ENCODE assay signal across 14 cellular contexts in the genomic region with DNA sequence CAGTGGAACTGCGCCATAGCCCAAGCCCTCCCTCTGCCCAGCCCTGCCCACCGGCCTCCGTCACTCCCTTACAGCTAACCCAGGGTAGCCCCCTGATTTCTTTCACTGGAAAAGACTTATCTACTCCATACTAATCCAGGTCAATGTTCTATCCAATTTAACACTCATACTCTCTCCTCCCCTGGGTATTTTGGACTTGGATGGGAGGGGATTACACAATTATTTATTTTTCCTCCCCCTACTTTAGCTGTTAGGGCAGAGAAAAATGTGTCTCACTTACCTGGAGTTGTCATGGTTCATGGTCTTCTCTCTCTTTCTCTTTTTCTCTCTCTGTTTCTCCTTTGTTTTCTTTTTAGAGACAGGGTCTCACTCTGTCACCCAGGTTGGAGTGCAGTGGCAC.
A peak's percentile ranks its signal among the peaks of the same experiment; 100 is the strongest.
DNase-seq lines count a peak whose midpoint lies in the region; ATAC-seq and TF ChIP-seq lines count a peak whose summit lies in the region.
"Had no signal": no experiment of that assay in that cellular context is flagged by ENCODE, and none has a peak within 500 bp of the region (broad histone marks: within the 10 kb centered on the region; RNA-seq: fewer than 3 reads in every experiment).

No MANE protein-coding gene starts in this region.

- H3K27me3 Mint-ChIP-seq in nephron progenitor cell (ENCODE audit: low read depth, poor library complexity): peaks cover 12% of the 10 kb centered on the region
- no peaks in the 10 kb centered on the region for H3K27me3 Mint-ChIP-seq in activated CD8-positive, alpha-beta T cell treated with anti-CD3 and anti-CD28 coated beads for 36 hours
- H3K27me3 Mint-ChIP-seq: CD4-positive, alpha-beta T cell had no signal

- no peak for TF ChIP-seq CTCF in nephron progenitor cell (IDR thresholded peaks at IDR 0.05)
- no peak for TF ChIP-seq CTCF in activated CD8-positive, alpha-beta T cell treated with anti-CD3 and anti-CD28 coated beads for 36 hours (IDR thresholded peaks at IDR 0.05)

- peak; percentile 77 for ATAC-seq in left lobe of liver
- ATAC-seq in activated CD8-positive, alpha-beta T cell treated with anti-CD3 and anti-CD28 coated beads for 36 hours: no peak
- ATAC-seq: A549; CD8-positive, alpha-beta T cell had no signal

- no peaks in the 10 kb centered on the region for H3K36me3 Mint-ChIP-seq in nephron progenitor cell (ENCODE audit: low read depth)
- H3K36me3 Mint-ChIP-seq in activated CD8-positive, alpha-beta T cell treated with anti-CD3 and anti-CD28 coated beads for 36 hours (ENCODE audit: low read depth): no peaks in the 10 kb centered on the region
- H3K36me3 Mint-ChIP-seq: CD8-positive, alpha-beta T cell had no signal

- H3K4me3 Mint-ChIP-seq in nephron progenitor cell: peak overlapping the region; percentile 55
- H3K4me3 Mint-ChIP-seq in activated CD8-positive, alpha-beta T cell treated with anti-CD3 and anti-CD28 coated beads for 36 hours: no peak overlapping the region
- H3K4me3 Mint-ChIP-seq: B cell; CD4-positive, alpha-beta T cell; CD8-positive, alpha-beta T cell had no signal

- no peak overlapping the region for H3K27ac Mint-ChIP-seq in nephron progenitor cell
- H3K27ac Mint-ChIP-seq in activated CD8-positive, alpha-beta T cell treated with anti-CD3 and anti-CD28 coated beads for 36 hours: no peak overlapping the region
- H3K27ac Mint-ChIP-seq: B cell; CD4-positive, alpha-beta T cell; CD8-positive, alpha-beta T cell had no signal

- POLR2A ChIA-PET in activated CD8-positive, alpha-beta T cell treated with anti-CD3 and anti-CD28 coated beads for 36 hours (lab: Charles Lee): no interaction called here

- peak; percentile 45 for DNase-seq in NCI-H82 (lab: John Stamatoyannopoulos, UW)
- DNase-seq in NCI-H82 treated with DMSO at 0.1 percent for 48 hours (lab: John Stamatoyannopoulos, UW; ENCODE audit: unreplicated experiment): no peak
- DNase-seq in left lobe of liver (ENCODE audit: low spot score): no peak
- no peak for DNase-seq in nephron progenitor cell
- no peak for DNase-seq in activated CD8-positive, alpha-beta T cell treated with anti-CD3 and anti-CD28 coated beads for 36 hours
- DNase-seq: AML-193; Caco-2; Calu3; CD4-positive, alpha-beta T cell; CD8-positive, alpha-beta T cell; DMS79 treated with DMSO at 0.1 percent for 48 hours; GF-D8 had no signal

- peaks cover 61% of the 10 kb centered on the region for H3K4me1 Mint-ChIP-seq in nephron progenitor cell
- no peaks in the 10 kb centered on the region for H3K4me1 Mint-ChIP-seq in activated CD8-positive, alpha-beta T cell treated with anti-CD3 and anti-CD28 coated beads for 36 hours (ENCODE audit: low read depth)
- H3K4me1 Mint-ChIP-seq: B cell had no signal

- CTCF ChIA-PET in activated CD8-positive, alpha-beta T cell treated with anti-CD3 and anti-CD28 coated beads for 36 hours (lab: Charles Lee): no interaction called here

- intact Hi-C loops in activated CD8-positive, alpha-beta T cell treated with anti-CD3 and anti-CD28 coated beads for 36 hours (cut with micrococcal nuclease): no loop called here

- H3K9me3 Mint-ChIP-seq in nephron progenitor cell: no peaks in the 10 kb centered on the region
- H3K9me3 Mint-ChIP-seq in activated CD8-positive, alpha-beta T cell treated with anti-CD3 and anti-CD28 coated beads for 36 hours: no peaks in the 10 kb centered on the region
- H3K9me3 Mint-ChIP-seq: CD4-positive, alpha-beta T cell; CD8-positive, alpha-beta T cell had no signal
